ENCODE assay signal across 15 cellular contexts in genomic region chr15:33064878-33065277, GRCh38.
A peak's percentile ranks its signal among the peaks of the same experiment; 100 is the strongest.
DNase-seq lines count a peak whose midpoint lies in the region; ATAC-seq, FAIRE-seq and TF ChIP-seq lines count a peak whose summit lies in the region.
"Had no signal": no experiment of that assay in that cellular context is flagged by ENCODE, and none has a peak within 500 bp of the region (broad histone marks: within the 10 kb centered on the region; RNA-seq: fewer than 3 reads in every experiment).

No MANE protein-coding gene starts in this region.

- peak overlapping the region; percentile 58 for H3K27ac Mint-ChIP-seq in type B pancreatic cell
- H3K27ac Mint-ChIP-seq: stimulated activated naive CD8-positive, alpha-beta T cell treated with anti-CD3 and anti-CD28 coated beads, Interleukin-15, Interleukin-2, amounts not matched to agents 100 ng/mL and 50 ng/mL, for 24 hours; WTC11 had no signal

- H3K4me1 Mint-ChIP-seq in type B pancreatic cell (ENCODE audit: unreplicated experiment): peaks cover 56% of the 10 kb centered on the region

- TF ChIP-seq CTCF in type B pancreatic cell (conservative IDR thresholded peaks at IDR 0.05): no peak

- H3K4me3 Mint-ChIP-seq in type B pancreatic cell: peak overlapping the region; percentile 83
- H3K4me3 Mint-ChIP-seq: activated T-cell treated with anti-CD3 and anti-CD28 coated beads, Interleukin-2, amount 50 U/mL, for 4 hours; stimulated activated naive CD8-positive, alpha-beta T cell treated with anti-CD3 and anti-CD28 coated beads, Interleukin-15, Interleukin-2, amounts not matched to agents 100 ng/mL and 50 ng/mL, for 24 hours; WTC11 had no signal

- DNase-seq in DMS79 treated with DMSO at 0.1 percent for 48 hours (lab: John Stamatoyannopoulos, UW) (peak; percentile 1), DMS79 (lab: John Stamatoyannopoulos, UW) (no peak), amniotic epithelial cell (ENCODE audit: low read depth) (peak; percentile 50), type B pancreatic cell (ENCODE audit: extremely low spot score, unreplicated experiment) (no peak)
- DNase-seq: activated T-cell treated with anti-CD3 and anti-CD28 coated beads, Interleukin-2, amount 50 U/mL, for 4 hours; DMS 273 treated with DMSO at 0.1 percent for 48 hours; occipital lobe; stimulated activated CD4-positive, alpha-beta T cell treated with anti-CD3 and anti-CD28 coated beads, Interleukin-2, amount 100 ng/mL, for 24 hours had no signal

- FAIRE-seq in islet of Langerhans (lab: Jason Lieb, UNC): peak; percentile 41
- FAIRE-seq: keratinocyte had no signal

- no peaks in the 10 kb centered on the region for H3K27me3 Mint-ChIP-seq in type B pancreatic cell

- peaks cover 11% of the 10 kb centered on the region for H3K36me3 Mint-ChIP-seq in type B pancreatic cell

- peaks cover 14% of the 10 kb centered on the region for H3K9me3 Mint-ChIP-seq in type B pancreatic cell
- H3K9me3 Mint-ChIP-seq: activated T-cell treated with anti-CD3 and anti-CD28 coated beads, Interleukin-2, amount 50 U/mL, for 4 hours; stimulated activated naive CD8-positive, alpha-beta T cell treated with anti-CD3 and anti-CD28 coated beads, Interleukin-15, Interleukin-2, amounts not matched to agents 100 ng/mL and 50 ng/mL, for 24 hours; WTC11 had no signal

- ATAC-seq in GM19463 (IDR thresholded peaks at IDR 0.05; ENCODE audit: unreplicated experiment) (no peak), GM21515 (IDR thresholded peaks at IDR 0.05; ENCODE audit: unreplicated experiment) (no peak), HG03439 (IDR thresholded peaks at IDR 0.05; ENCODE audit: unreplicated experiment) (no peak)
- ATAC-seq: activated T-cell treated with anti-CD3 and anti-CD28 coated beads, Interleukin-2, amount 50 U/mL, for 4 hours; WTC11 had no signal

Comparison
In these comparisons a context has a peak if more than half of its experiments do, and no peak if none do; other contexts are left out.
1. DNase-seq: peak in DMS79 treated with DMSO at 0.1 percent for 48 hours (single experiment) and amniotic epithelial cell (single experiment); none in DMS79 (single experiment) and type B pancreatic cell (single experiment).